In genomic region chr5:71910741-71911140, GRCh38 we compare ENCODE assay signal across 20 cellular contexts.
DNase-seq lines count a peak whose midpoint lies in the region; ATAC-seq and TF ChIP-seq lines count a peak whose summit lies in the region.
"Had no signal": no experiment of that assay in that cellular context is flagged by ENCODE, and none has a peak within 500 bp of the region (broad histone marks: within the 10 kb centered on the region; RNA-seq: fewer than 3 reads in every experiment).

No MANE protein-coding gene starts in this region.

- H3K9me3 Mint-ChIP-seq in neural crest cell = peaks cover 3% of the 10 kb centered on the region
- H3K9me3 Mint-ChIP-seq in glutamatergic neuron (ENCODE audit: unreplicated experiment) = no peaks in the 10 kb centered on the region
- H3K9me3 Mint-ChIP-seq: CD8-positive, alpha-beta T cell had no signal

- dilution Hi-C loops in IMR-90 (cut with HindIII; ENCODE audit: low sequenced_read_pairs, unreplicated experiment) = no loop called here

- H3K4me3 ChIP-seq in IMR-90 (ENCODE audit: insufficient read depth, low read depth, low read length) (no peak overlapping the region), esophagus muscularis mucosa (no peak overlapping the region)
- H3K4me3 ChIP-seq: BLaER1, GM12878, GM23338, HAP-1 had no signal

- DNase-seq in ELR (ENCODE audit: low read depth) (peak; percentile 33), IMR-90 (peak; percentile 37), esophagus muscularis mucosa (ENCODE audit: extremely low spot score) (peak; percentile 57), neural crest cell (ENCODE audit: low read depth, low spot score) (no peak), GM20000 (ENCODE audit: low spot score) (no peak), glutamatergic neuron (no peak), erythroblast (lab: John Stamatoyannopoulos, UW) (no peak)
- DNase-seq: Caco-2; CD4-positive, CD25-positive, alpha-beta regulatory T cell; CD8-positive, alpha-beta T cell; DMS153; DND-41; GDM1 had no signal

- no peak overlapping the region for H3K23ac ChIP-seq in IMR-90 (ENCODE audit: low read depth, low read length)

- H2AFZ ChIP-seq in IMR-90 (replicated peaks; ENCODE audit: low read length, poor library complexity) = no peak overlapping the region
- H2AFZ ChIP-seq: GM23338 had no signal

- TF ChIP-seq POLR2A in IMR-90 (IDR thresholded peaks at IDR 0.05; ENCODE audit: low read depth, low read length) (no peak), esophagus muscularis mucosa (IDR thresholded peaks at IDR 0.05; ENCODE audit: low read depth) (no peak), erythroblast (IDR thresholded peaks at IDR 0.05; ENCODE audit: low read length) (no peak)

- intact Hi-C loops in IMR-90 (cut with micrococcal nuclease) = no loop called here
- intact Hi-C loops in esophagus muscularis mucosa (cut with DNase I) = no loop called here

- H3K4me3 Mint-ChIP-seq in neural crest cell (no peak overlapping the region), glutamatergic neuron (ENCODE audit: unreplicated experiment) (no peak overlapping the region)
- H3K4me3 Mint-ChIP-seq: B cell; CD4-positive, CD25-positive, alpha-beta regulatory T cell; CD8-positive, alpha-beta T cell; GM23338 had no signal

- peaks cover 12% of the 10 kb centered on the region for H3K4me1 ChIP-seq in IMR-90 (ENCODE audit: control insufficient read depth, insufficient read depth, low read length)
- peaks cover 15 to 35% (median 25%) of the 10 kb centered on the region in 4 donors for H3K4me1 ChIP-seq in esophagus muscularis mucosa
- H3K4me1 ChIP-seq: Caco-2 had no signal

- no peak overlapping the region for H2BK15ac ChIP-seq in IMR-90 (ENCODE audit: low read depth, low read length)

- no peak overlapping the region for H2BK120ac ChIP-seq in IMR-90 (ENCODE audit: low read depth, low read length)

- no peak overlapping the region for H4K5ac ChIP-seq in IMR-90 (ENCODE audit: low read depth, low read length)

- peaks cover 10% of the 10 kb centered on the region for H3K4me1 Mint-ChIP-seq in neural crest cell
- peaks cover 24% of the 10 kb centered on the region for H3K4me1 Mint-ChIP-seq in glutamatergic neuron (ENCODE audit: low read depth, unreplicated experiment)
- H3K4me1 Mint-ChIP-seq: B cell; CD4-positive, CD25-positive, alpha-beta regulatory T cell; GM23338 had no signal

- 56% methylated on average over 1 of the region's 3 CpGs; no CpG with 5 or more reads in 1 of the 2 experiments for WGBS in IMR-90 (ENCODE audit: extremely low coverage in 2 of 2, insufficient read length in 1 of 2), 2 experiments
- WGBS in esophagus muscularis mucosa = 70% methylated on average over 3 of the region's 3 CpGs

- H4K8ac ChIP-seq in IMR-90 (ENCODE audit: low read depth in 2 of 2, low read length in 2 of 2) = no peak overlapping the region

- H4K91ac ChIP-seq in IMR-90 (ENCODE audit: insufficient read depth, low read depth, low read length) = no peak overlapping the region

- H2AK9ac ChIP-seq in IMR-90 (replicated peaks; ENCODE audit: low read depth, low read length, poor library complexity) = no peak overlapping the region

- H3K79me1 ChIP-seq in IMR-90 (ENCODE audit: low read depth in 1 of 2, low read length in 2 of 2) = no peaks in the 10 kb centered on the region

- no peak overlapping the region for H2BK5ac ChIP-seq in IMR-90 (ENCODE audit: low read depth, low read length, poor library complexity, severe bottlenecking)

- no peaks in the 10 kb centered on the region for H3K36me3 Mint-ChIP-seq in neural crest cell (ENCODE audit: low read depth)
- H3K36me3 Mint-ChIP-seq in glutamatergic neuron (ENCODE audit: unreplicated experiment) = peaks cover 10% of the 10 kb centered on the region
- H3K36me3 Mint-ChIP-seq: CD4-positive, CD25-positive, alpha-beta regulatory T cell; CD8-positive, alpha-beta T cell had no signal

- no peaks in the 10 kb centered on the region for H4K20me1 ChIP-seq in IMR-90 (ENCODE audit: insufficient read depth, low read length)
- H4K20me1 ChIP-seq: BLaER1 had no signal

- no peak overlapping the region for H3K9ac ChIP-seq in IMR-90 (ENCODE audit: low read depth, low read length)
- H3K9ac ChIP-seq: BLaER1 had no signal

- no peak overlapping the region for H3K4me2 ChIP-seq in IMR-90 (ENCODE audit: low read depth, low read length)
- H3K4me2 ChIP-seq: BLaER1, GM23338 had no signal

- no peak; the same call in 1 of the 2 replicates for ATAC-seq in IMR-90 (ENCODE audit: low read depth)
- ATAC-seq: CD8-positive, alpha-beta T cell; GM12878; GM23338 had no signal

- no peak overlapping the region; the same call in 1 of the 2 replicates for H3K18ac ChIP-seq in IMR-90 (ENCODE audit: low read depth, low read length)

- TF ChIP-seq EP300 in esophagus muscularis mucosa (IDR thresholded peaks at IDR 0.05) = no peak

- CTCF ChIA-PET in IMR-90 (lab: Yijun Ruan, JAX) = interaction anchor here (0.6 to 1.6 kb wide), 2 partner anchors 8 to 370 kb away, joined by 3 to 5 read pairs; no protein-coding TSS in a partner anchor

- peaks cover 5% of the 10 kb centered on the region for H3K9me1 ChIP-seq in IMR-90 (ENCODE audit: insufficient read depth, low read length)

- H3K14ac ChIP-seq in IMR-90 (replicated peaks; ENCODE audit: low read depth, low read length) = no peak overlapping the region

- H2AK5ac ChIP-seq in IMR-90 (ENCODE audit: low read depth, low read length) = no peak overlapping the region

- no peaks in the 10 kb centered on the region for H3K27me3 Mint-ChIP-seq in neural crest cell (ENCODE audit: low read depth)
- no peaks in the 10 kb centered on the region for H3K27me3 Mint-ChIP-seq in glutamatergic neuron (ENCODE audit: unreplicated experiment)

- TF ChIP-seq RAD21 in IMR-90 (IDR thresholded peaks at IDR 0.05; ENCODE audit: low read length) = no peak

- no TSS peak for BruUV-seq in IMR-90 (replicated peaks; lab: Mats Ljungman, UMichigan)

- H3K27me3 ChIP-seq in IMR-90 (ENCODE audit: control insufficient read depth, insufficient read depth, low read length) (peaks cover 13% of the 10 kb centered on the region), esophagus muscularis mucosa (no peaks in the 10 kb centered on the region)
- H3K27me3 ChIP-seq: BLaER1 had no signal

- H2BK20ac ChIP-seq in IMR-90 (ENCODE audit: low read depth, low read length) = no peak overlapping the region; the same call in 1 of the 2 replicates

- H3K27ac ChIP-seq in IMR-90 (ENCODE audit: insufficient read depth, low read length) (no peak overlapping the region), esophagus muscularis mucosa (replicated peaks in 1 of 4) (no peak overlapping the region)
- H3K27ac ChIP-seq: 22Rv1, BLaER1, C4-2B had no signal

- H3K27ac Mint-ChIP-seq in neural crest cell (ENCODE audit: unreplicated experiment) = peak overlapping the region; percentile 52
- no peak overlapping the region for H3K27ac Mint-ChIP-seq in glutamatergic neuron (ENCODE audit: unreplicated experiment)
- H3K27ac Mint-ChIP-seq: B cell; CD4-positive, CD25-positive, alpha-beta regulatory T cell; CD8-positive, alpha-beta T cell; GM23338 had no signal

- in situ Hi-C loops in IMR-90 (cut with MboI; ENCODE audit: low sequenced_read_pairs) = no loop called here

- H3K4ac ChIP-seq in IMR-90 (ENCODE audit: low read depth, low read length) = no peak overlapping the region

- no peak overlapping the region for H3K56ac ChIP-seq in IMR-90 (ENCODE audit: extremely low read depth, insufficient read depth, low read length)

- H3K9me3 ChIP-seq in IMR-90 (ENCODE audit: control insufficient read depth, insufficient read depth, low read length) = no peaks in the 10 kb centered on the region
- H3K9me3 ChIP-seq in esophagus muscularis mucosa = no peaks in the 10 kb centered on the region
- H3K9me3 ChIP-seq: BLaER1, Caco-2 had no signal

- H3K36me3 ChIP-seq in IMR-90 (ENCODE audit: control insufficient read depth, insufficient read depth, low read length) (no peaks in the 10 kb centered on the region), esophagus muscularis mucosa (no peaks in the 10 kb centered on the region)
- H3K36me3 ChIP-seq: BLaER1, HAP-1 had no signal

- POLR2A ChIA-PET in IMR-90 (lab: Charles Lee; ENCODE audit: unreplicated experiment) = no interaction called here

- no peak for TF ChIP-seq CTCF in IMR-90 (conservative IDR thresholded peaks at IDR 0.05; ENCODE audit: low read depth, low read length)
- no peak for TF ChIP-seq CTCF in esophagus muscularis mucosa (IDR thresholded peaks at IDR 0.05)
- no peak for TF ChIP-seq CTCF in neural crest cell (conservative IDR thresholded peaks at IDR 0.05)
- TF ChIP-seq CTCF in GM20000 (IDR thresholded peaks at IDR 0.05; ENCODE audit: extremely low read depth, missing control alignments) = no peak
- TF ChIP-seq CTCF in glutamatergic neuron (IDR thresholded peaks at IDR 0.05; ENCODE audit: partially characterized antibody, unreplicated experiment) = no peak

TF ChIP-seq in IMR-90, 13 proteins besides CTCF, POLR2A, EP300 and RAD21:
- TF ChIP-seq BHLHE40 (IDR thresholded peaks at IDR 0.05; ENCODE audit: low read depth, low read length) = no peak
- no peak for TF ChIP-seq MAFK (IDR thresholded peaks at IDR 0.05; ENCODE audit: low read depth, low read length)
- no peak for TF ChIP-seq MAZ (IDR thresholded peaks at IDR 0.05; ENCODE audit: borderline replicate concordance, low read depth, low read length)
- no peak for TF ChIP-seq CHD1 (IDR thresholded peaks at IDR 0.05; ENCODE audit: low read depth, low read length)
- TF ChIP-seq FOS (IDR thresholded peaks at IDR 0.05; ENCODE audit: low read depth, low read length) = peak; percentile 11; the same call in 1 of the 2 replicates
- TF ChIP-seq CEBPB (IDR thresholded peaks at IDR 0.05; ENCODE audit: low read depth, low read length) = no peak

Comparison
In these comparisons a context has a peak if more than half of its experiments do, and no peak if none do; other contexts are left out.
1. DNase-seq: peak in ELR (single experiment), IMR-90 (single experiment) and esophagus muscularis mucosa (single experiment); none in neural crest cell (single experiment), GM20000 (single experiment), glutamatergic neuron (single experiment) and erythroblast (0 of 2).